8 cellular contexts compared by ENCODE assay signal in genomic region chr2:233418761-233419625, GRCh38.
DNase-seq lines count a peak whose midpoint lies in the region; ATAC-seq and TF ChIP-seq lines count a peak whose summit lies in the region.

No MANE protein-coding gene starts in this region.

- no peaks in the 10 kb centered on the region for H3K36me3 ChIP-seq in CD4-positive, alpha-beta memory T cell (ENCODE audit: insufficient read depth, low read length)
- no peaks in the 10 kb centered on the region for H3K36me3 ChIP-seq in lung (ENCODE audit: control insufficient read depth in 2 of 2, insufficient read depth in 2 of 2, low read length in 2 of 2)

- no peaks in the 10 kb centered on the region for H3K27me3 Mint-ChIP-seq in CD4-positive, alpha-beta memory T cell
- no peaks in the 10 kb centered on the region for H3K27me3 Mint-ChIP-seq in activated naive CD8-positive, alpha-beta T cell treated with anti-CD3 and anti-CD28 coated beads for 36 hours

- peaks cover 100% of the 10 kb centered on the region for H3K4me1 ChIP-seq in CD4-positive, alpha-beta memory T cell (ENCODE audit: insufficient read depth, low read length)
- H3K4me1 ChIP-seq in lung (ENCODE audit: control insufficient read depth in 2 of 2, insufficient read depth in 2 of 2, low read length in 2 of 2) = peaks cover 0 to 40% of the 10 kb centered on the region in 2 donors

- peak overlapping the region; percentile 87 to 99 (median 92) for H3K4me3 Mint-ChIP-seq in CD4-positive, alpha-beta memory T cell
- peak overlapping the region; percentile 70 for H3K4me3 Mint-ChIP-seq in activated naive CD8-positive, alpha-beta T cell treated with anti-CD3 and anti-CD28 coated beads for 36 hours

- ATAC-seq in GM21515 (IDR thresholded peaks at IDR 0.05; ENCODE audit: unreplicated experiment) = peak; percentile 47
- no peak for ATAC-seq in lung (ENCODE audit: insufficient read depth, low FRiP score)

- peaks cover 73 to 99% (median 89%) of the 10 kb centered on the region in 4 donors for H3K4me1 Mint-ChIP-seq in CD4-positive, alpha-beta memory T cell
- H3K4me1 Mint-ChIP-seq in activated naive CD8-positive, alpha-beta T cell treated with anti-CD3 and anti-CD28 coated beads for 36 hours = peaks cover 93% of the 10 kb centered on the region

- H3K9me3 Mint-ChIP-seq in CD4-positive, alpha-beta memory T cell = peaks cover 0 to 3% (median 0%) of the 10 kb centered on the region in 8 donors
- H3K9me3 Mint-ChIP-seq in activated naive CD8-positive, alpha-beta T cell treated with anti-CD3 and anti-CD28 coated beads for 36 hours = no peaks in the 10 kb centered on the region

- no peaks in the 10 kb centered on the region for H3K27me3 ChIP-seq in CD4-positive, alpha-beta memory T cell (ENCODE audit: insufficient read depth, low read length)
- H3K27me3 ChIP-seq in lung (ENCODE audit: control insufficient read depth, insufficient read depth) = no peaks in the 10 kb centered on the region

- POLR2A ChIA-PET in CD4-positive, alpha-beta memory T cell (lab: Charles Lee; ENCODE audit: partially characterized antibody) = interaction anchor here (0.6 to 10.4 kb wide), 18 partner anchors 10 to 343 kb away, joined by 3 to 225 read pairs (median 4); no protein-coding TSS in a partner anchor

- H3K4me3 ChIP-seq in CD4-positive, alpha-beta memory T cell (ENCODE audit: low read length in 2 of 2) = peak overlapping the region; percentile 53 to 56
- no peak overlapping the region for H3K4me3 ChIP-seq in lung

- peak overlapping the region; percentile 71 for H3K27ac ChIP-seq in CD4-positive, alpha-beta memory T cell (ENCODE audit: low read depth, low read length)
- peak overlapping the region; percentile 81 to 92 for H3K27ac ChIP-seq in lung (ENCODE audit: low read depth in 1 of 2, low read length in 1 of 2)

- H3K9me3 ChIP-seq in CD4-positive, alpha-beta memory T cell (ENCODE audit: control insufficient read depth in 1 of 2, low read length in 2 of 2) = no peaks in the 10 kb centered on the region
- H3K9me3 ChIP-seq in lung (ENCODE audit: control insufficient read depth in 2 of 2, insufficient read depth in 1 of 2, low read length in 1 of 2) = no peaks in the 10 kb centered on the region

- intact Hi-C loops in CD4-positive, alpha-beta memory T cell (cut with micrococcal nuclease) = loop anchor here (2.0 kb wide), 1 partner anchor 24 kb away; no protein-coding TSS in a partner anchor

- H3K27ac Mint-ChIP-seq in CD4-positive, alpha-beta memory T cell = peak overlapping the region; percentile 93 to 99 (median 96)
- H3K27ac Mint-ChIP-seq in activated naive CD8-positive, alpha-beta T cell treated with anti-CD3 and anti-CD28 coated beads for 36 hours = peak overlapping the region; percentile 84

- WGBS in lung, 2 donors = 18 to 37% methylated on average over 19 of the region's 19 CpGs

- DNase-seq in CD4-positive, alpha-beta memory T cell = peak; percentile 36 to 79 (median 45)
- peak; percentile 40 to 46 for DNase-seq in NOMO-1 (lab: John Stamatoyannopoulos, UW; ENCODE audit: unreplicated experiment in 2 of 2)
- DNase-seq in activated naive CD8-positive, alpha-beta T cell treated with anti-CD3 and anti-CD28 coated beads for 36 hours = peak; percentile 72
- no peak for DNase-seq in lung (ENCODE audit: low spot score)
- DNase-seq in ureter (ENCODE audit: low spot score) = peak; percentile 44
- DNase-seq in NCI-H524 treated with DMSO at 0.1 percent for 48 hours (lab: John Stamatoyannopoulos, UW) = no peak
- DNase-seq in HUDEP-2 (lab: John Stamatoyannopoulos, UW; ENCODE audit: unreplicated experiment in 76 of 76) = no peak

- CTCF ChIA-PET in CD4-positive, alpha-beta memory T cell (lab: Charles Lee; ENCODE audit: partially characterized antibody) = interaction anchor here (1.0 to 18.3 kb wide), 5 partner anchors 15 to 566 kb away, joined by 3 to 342 read pairs (median 6); no protein-coding TSS in a partner anchor

- no peak for TF ChIP-seq CTCF in lung (IDR thresholded peaks at IDR 0.05; ENCODE audit: control extremely low read depth, extremely low read depth)

- H3K36me3 Mint-ChIP-seq in CD4-positive, alpha-beta memory T cell = peaks cover 20 to 22% of the 10 kb centered on the region in 2 donors
- peaks cover 47% of the 10 kb centered on the region for H3K36me3 Mint-ChIP-seq in activated naive CD8-positive, alpha-beta T cell treated with anti-CD3 and anti-CD28 coated beads for 36 hours

Comparison
In these comparisons a context has a peak if more than half of its experiments do, and no peak if none do; other contexts are left out.
1. DNase-seq: peak in CD4-positive, alpha-beta memory T cell (5 of 5), NOMO-1 (2 of 2), activated naive CD8-positive, alpha-beta T cell treated with anti-CD3 and anti-CD28 coated beads for 36 hours (single experiment) and ureter (single experiment); none in lung (single experiment), NCI-H524 treated with DMSO at 0.1 percent for 48 hours (single experiment) and HUDEP-2 (0 of 76).